Comparison of ENCODE assay signal across 1 cellular context in the genomic region with DNA sequence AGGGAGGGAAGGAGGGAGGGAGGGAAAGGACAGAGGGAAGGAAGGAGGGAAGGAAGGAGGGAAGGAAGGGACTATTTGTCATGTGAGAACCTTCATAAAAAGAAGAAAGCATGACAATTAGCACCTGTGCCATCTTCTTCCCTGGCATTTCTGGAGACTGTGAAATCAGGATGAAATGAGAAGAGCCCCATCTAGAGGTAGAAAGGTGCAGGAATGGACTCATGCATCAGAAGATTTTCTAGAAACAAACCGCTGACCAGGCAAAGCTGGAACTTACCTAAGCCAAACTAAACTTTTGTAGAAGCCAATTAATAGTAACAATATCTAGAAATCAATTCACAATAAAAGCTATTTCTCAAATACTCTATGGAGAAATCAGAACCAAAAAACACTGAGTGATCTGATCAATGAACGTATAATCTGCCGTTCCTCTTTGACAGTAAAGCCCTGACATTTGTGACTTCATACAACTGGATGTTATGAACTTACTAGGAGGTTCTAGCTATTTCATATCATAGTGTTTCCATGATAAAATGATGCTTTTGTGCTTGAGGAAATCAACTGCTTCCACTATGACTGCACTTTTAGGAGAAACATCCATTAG.
TF ChIP-seq lines count a peak whose summit lies in the region.

No MANE protein-coding gene starts in this region.

TF ChIP-seq in WTC11, 78 proteins besides CTCF, POLR2A, EP300 and RAD21 (continued from another document):
- TF ChIP-seq AR (CRISPR knock-in tag; IDR thresholded peaks at IDR 0.05) (no peak), MXD4 (CRISPR knock-in tag; IDR thresholded peaks at IDR 0.05; ENCODE audit: borderline replicate concordance) (no peak)
